7 cellular contexts compared by ENCODE assay signal in genomic region chr20:30007496-30007895, GRCh38.
A peak's percentile ranks its signal among the peaks of the same experiment; 100 is the strongest.
DNase-seq lines count a peak whose midpoint lies in the region; ATAC-seq and TF ChIP-seq lines count a peak whose summit lies in the region.
"Not testable (repeated sequence)": the region's sequence is repeated elsewhere in the genome, so short reads cannot be mapped to it uniquely, and the experiment has no call there.

No MANE protein-coding gene starts in this region.

- not testable (repeated sequence) for H3K9me3 ChIP-seq in HAP-1; RWPE2 (ENCODE audit: severe bottlenecking); adipocyte (ENCODE audit: control insufficient read depth, low read length); mesenchymal stem cell (ENCODE audit: control insufficient read depth, low read length)

- ATAC-seq in RWPE2 (ENCODE audit: low read depth): not testable (repeated sequence)

- H3K4ac ChIP-seq in mesenchymal stem cell (ENCODE audit: low read depth in 1 of 2, low read length in 2 of 2): not testable (repeated sequence)

- H3K14ac ChIP-seq in mesenchymal stem cell (ENCODE audit: low read length in 2 of 2): not testable (repeated sequence)

- H2BK15ac ChIP-seq in mesenchymal stem cell (ENCODE audit: low read depth, poor library complexity, severe bottlenecking): not testable (repeated sequence)

- not testable (repeated sequence) for H3K36me3 Mint-ChIP-seq in activated CD4-positive, alpha-beta memory T cell treated with anti-CD3 and anti-CD28 coated beads, Interleukin-2, amount 10 ng/mL, durations not matched to agents 7 days and 5 days (ENCODE audit: low read depth)

- not testable (repeated sequence) for H2AFZ ChIP-seq in mesenchymal stem cell (ENCODE audit: low read depth, low read length)

- not testable (repeated sequence) for H3K27me3 Mint-ChIP-seq in activated CD4-positive, alpha-beta memory T cell treated with anti-CD3 and anti-CD28 coated beads, Interleukin-2, amount 10 ng/mL, durations not matched to agents 7 days and 5 days

- CTCF ChIA-PET in activated CD4-positive, alpha-beta memory T cell treated with anti-CD3 and anti-CD28 coated beads, Interleukin-2, amount 10 ng/mL, durations not matched to agents 7 days and 5 days (lab: Charles Lee): not testable (repeated sequence)

- H3K9me3 Mint-ChIP-seq in activated CD4-positive, alpha-beta memory T cell treated with anti-CD3 and anti-CD28 coated beads, Interleukin-2, amount 10 ng/mL, durations not matched to agents 7 days and 5 days: not testable (repeated sequence)

- not testable (repeated sequence) for H3K4me3 Mint-ChIP-seq in activated CD4-positive, alpha-beta memory T cell treated with anti-CD3 and anti-CD28 coated beads, Interleukin-2, amount 10 ng/mL, durations not matched to agents 7 days and 5 days

- H3K18ac ChIP-seq in mesenchymal stem cell (ENCODE audit: low read depth in 1 of 2, low read length in 2 of 2): not testable (repeated sequence)

- H4K8ac ChIP-seq in mesenchymal stem cell (ENCODE audit: low read length): not testable (repeated sequence)

- in situ Hi-C loops in HAP-1 (cut with MboI; ENCODE audit: low sequenced_read_pairs): not testable (repeated sequence)

- H3K4me3 ChIP-seq in HAP-1; RWPE2 (ENCODE audit: severe bottlenecking); adipocyte (ENCODE audit: low read length); mesenchymal stem cell (ENCODE audit: insufficient read depth in 1 of 2, low read depth in 1 of 2, low read length in 2 of 2): not testable (repeated sequence)

- H3K4me2 ChIP-seq in mesenchymal stem cell (ENCODE audit: low read length, poor library complexity, severe bottlenecking): not testable (repeated sequence)

- not testable (repeated sequence) for H2BK5ac ChIP-seq in mesenchymal stem cell (ENCODE audit: low read depth, low read length, poor library complexity, severe bottlenecking)

- not testable (repeated sequence) for H4K91ac ChIP-seq in mesenchymal stem cell (ENCODE audit: low read length)

- TF ChIP-seq CTCF in RWPE2 (IDR thresholded peaks at IDR 0.05; ENCODE audit: poor library complexity, severe bottlenecking): not testable (repeated sequence)

- 81% methylated on average over 2 of the region's 4 CpGs for WGBS in mesenchymal stem cell

- not testable (repeated sequence) for H3K36me3 ChIP-seq in HAP-1 (replicated peaks); RWPE2 (ENCODE audit: low read depth); adipocyte (ENCODE audit: control insufficient read depth, insufficient read depth, low read length, severe bottlenecking); mesenchymal stem cell (ENCODE audit: control insufficient read depth in 1 of 2, insufficient read depth in 2 of 2, low read depth in 1 of 2, low read length in 2 of 2)

- POLR2A ChIA-PET in activated CD4-positive, alpha-beta memory T cell treated with anti-CD3 and anti-CD28 coated beads, Interleukin-2, amount 10 ng/mL, durations not matched to agents 7 days and 5 days (lab: Charles Lee): not testable (repeated sequence)

- not testable (repeated sequence) for H3K4me1 Mint-ChIP-seq in activated CD4-positive, alpha-beta memory T cell treated with anti-CD3 and anti-CD28 coated beads, Interleukin-2, amount 10 ng/mL, durations not matched to agents 7 days and 5 days

- not testable (repeated sequence) for H3K27ac Mint-ChIP-seq in activated CD4-positive, alpha-beta memory T cell treated with anti-CD3 and anti-CD28 coated beads, Interleukin-2, amount 10 ng/mL, durations not matched to agents 7 days and 5 days

- H3K27me3 ChIP-seq in HAP-1 (ENCODE audit: low read depth); RWPE2 (ENCODE audit: insufficient read depth, poor library complexity, severe bottlenecking); adipocyte (replicated peaks; ENCODE audit: control insufficient read depth, insufficient read depth, low read length); mesenchymal stem cell (ENCODE audit: control insufficient read depth in 1 of 2, insufficient read depth in 1 of 2, low read length in 2 of 2): not testable (repeated sequence)

- not testable (repeated sequence) for H3K4me1 ChIP-seq in HAP-1; RWPE2 (ENCODE audit: insufficient read depth, poor library complexity, severe bottlenecking); adipocyte (ENCODE audit: control insufficient read depth, insufficient read depth, low read length); mesenchymal stem cell (ENCODE audit: control insufficient read depth, insufficient read depth, low read depth, low read length)

- H3K9ac ChIP-seq in adipocyte (ENCODE audit: low read length); mesenchymal stem cell (ENCODE audit: low read length): not testable (repeated sequence)

- not testable (repeated sequence) for H3K79me1 ChIP-seq in mesenchymal stem cell (replicated peaks; ENCODE audit: low read length, poor library complexity, severe bottlenecking)

- H2BK120ac ChIP-seq in mesenchymal stem cell (ENCODE audit: low read depth, low read length): not testable (repeated sequence)

- not testable (repeated sequence) for H2BK12ac ChIP-seq in mesenchymal stem cell (ENCODE audit: low read length in 2 of 2)

- H3K27ac ChIP-seq in RWPE2 (ENCODE audit: poor library complexity, severe bottlenecking); mesenchymal stem cell (ENCODE audit: low read length, poor library complexity, severe bottlenecking): not testable (repeated sequence)

- peak; percentile 9 to 11 for DNase-seq in HAP-1 (ENCODE audit: low spot score in 2 of 2)
- peak; percentile 78 for DNase-seq in RWPE2 (ENCODE audit: low spot score)
- peak; percentile 9 for DNase-seq in activated CD4-positive, alpha-beta memory T cell treated with anti-CD3 and anti-CD28 coated beads, Interleukin-2, amount 10 ng/mL, durations not matched to agents 7 days and 5 days
- peak; percentile 1 for DNase-seq in activated T-cell treated with anti-CD3 and anti-CD28 coated beads for 4 hours
- DNase-seq in adipocyte (ENCODE audit: low read depth): peak; percentile 12
- DNase-seq in mesenchymal stem cell: peak; percentile 0
- peak; percentile 0 for DNase-seq in stimulated activated CD8-positive, alpha-beta memory T cell treated with anti-CD3 and anti-CD28 coated beads, Interleukin-12 subunit alpha, Interleukin-12 subunit beta, amount 100 ng/mL, for 1 hour (ENCODE audit: low read depth)

- H3K23ac ChIP-seq in mesenchymal stem cell (ENCODE audit: low read length in 2 of 2): not testable (repeated sequence)

- H2AK5ac ChIP-seq in mesenchymal stem cell (ENCODE audit: low read length, severe bottlenecking): not testable (repeated sequence)

Comparison
In these comparisons a context has a peak if more than half of its experiments do, and no peak if none do; other contexts are left out.
1. DNase-seq: peak in every context shown above with its lines; median percentile 78 in RWPE2; 12 in adipocyte; 10 in HAP-1; 9 in activated CD4-positive, alpha-beta memory T cell treated with anti-CD3 and anti-CD28 coated beads, Interleukin-2, amount 10 ng/mL, durations not matched to agents 7 days and 5 days; 1 in activated T-cell treated with anti-CD3 and anti-CD28 coated beads for 4 hours; 0 in mesenchymal stem cell; 0 in stimulated activated CD8-positive, alpha-beta memory T cell treated with anti-CD3 and anti-CD28 coated beads, Interleukin-12 subunit alpha, Interleukin-12 subunit beta, amount 100 ng/mL, for 1 hour.